In the genomic region with DNA sequence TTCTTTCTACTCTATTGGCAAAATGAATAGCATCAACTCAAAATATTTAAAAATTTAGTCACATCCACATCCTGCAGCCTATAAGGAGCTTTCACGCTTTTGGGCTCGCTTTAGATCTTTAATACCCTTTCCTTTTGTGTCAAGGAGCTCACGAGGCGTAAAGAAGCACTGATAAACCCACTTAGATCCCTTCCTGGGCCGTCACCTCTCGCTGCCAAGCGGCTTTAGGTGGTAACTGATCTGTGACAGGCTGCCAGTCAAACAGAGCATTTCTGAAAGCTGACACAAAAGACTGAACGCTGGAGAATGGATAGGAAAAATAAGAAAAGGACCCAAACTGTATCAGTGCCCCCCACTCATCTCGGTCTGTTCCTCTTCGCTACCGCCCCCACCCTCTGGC, we compare ENCODE assay signal across 9 cellular contexts.
DNase-seq lines count a peak whose midpoint lies in the region; ATAC-seq and TF ChIP-seq lines count a peak whose summit lies in the region.
"Had no signal": no experiment of that assay in that cellular context is flagged by ENCODE, and none has a peak within 500 bp of the region (broad histone marks: within the 10 kb centered on the region; RNA-seq: fewer than 3 reads in every experiment).

No MANE protein-coding gene starts in this region.

- H3K27ac ChIP-seq in cardiac muscle cell (peak overlapping the region; percentile 94), tibial nerve (no peak overlapping the region)

- H3K9me3 ChIP-seq in cardiac muscle cell (ENCODE audit: low read depth) = no peaks in the 10 kb centered on the region
- no peaks in the 10 kb centered on the region for H3K9me3 ChIP-seq in tibial nerve

- peaks cover 3% of the 10 kb centered on the region for H3K27me3 Mint-ChIP-seq in activated CD4-positive, alpha-beta T cell treated with anti-CD3 and anti-CD28 coated beads for 36 hours
- no peaks in the 10 kb centered on the region for H3K27me3 Mint-ChIP-seq in activated CD4-positive, alpha-beta T cell treated with anti-CD3 and anti-CD28 coated beads, Interleukin-2, amount 10 ng/mL, durations not matched to agents 24 days and 14 days

- H3K4me1 Mint-ChIP-seq in activated CD4-positive, alpha-beta T cell treated with anti-CD3 and anti-CD28 coated beads for 36 hours = no peaks in the 10 kb centered on the region
- no peaks in the 10 kb centered on the region for H3K4me1 Mint-ChIP-seq in activated CD4-positive, alpha-beta T cell treated with anti-CD3 and anti-CD28 coated beads, Interleukin-2, amount 10 ng/mL, durations not matched to agents 24 days and 14 days

- H3K36me3 ChIP-seq in cardiac muscle cell = no peaks in the 10 kb centered on the region
- H3K36me3 ChIP-seq in tibial nerve = no peaks in the 10 kb centered on the region

- H3K4me3 Mint-ChIP-seq in activated CD4-positive, alpha-beta T cell treated with anti-CD3 and anti-CD28 coated beads for 36 hours = no peak overlapping the region
- no peak overlapping the region for H3K4me3 Mint-ChIP-seq in activated CD4-positive, alpha-beta T cell treated with anti-CD3 and anti-CD28 coated beads, Interleukin-2, amount 10 ng/mL, durations not matched to agents 24 days and 14 days

- WGBS in tibial nerve, 2 donors = 34 to 39% methylated on average over 11 of the region's 11 CpGs
- WGBS in lower leg skin, 2 donors = 48 to 60% methylated on average over 11 of the region's 11 CpGs

- TF ChIP-seq EP300 in tibial nerve (IDR thresholded peaks at IDR 0.05) = no peak

- POLR2A ChIA-PET in activated CD4-positive, alpha-beta T cell treated with anti-CD3 and anti-CD28 coated beads for 36 hours (lab: Charles Lee) = no interaction called here

- TF ChIP-seq CTCF in cardiac muscle cell (IDR thresholded peaks at IDR 0.05; ENCODE audit: low read depth, low read length) (no peak), tibial nerve (IDR thresholded peaks at IDR 0.05) (no peak), lower leg skin (IDR thresholded peaks at IDR 0.05) (no peak), foreskin fibroblast (IDR thresholded peaks at IDR 0.05; ENCODE audit: low read depth, low read length) (no peak)

- H3K4me1 ChIP-seq in cardiac muscle cell (ENCODE audit: low read depth) (peaks cover 60% of the 10 kb centered on the region), tibial nerve (peaks cover 0 to 13% (median 0%) of the 10 kb centered on the region in 4 donors)

- CTCF ChIA-PET in activated CD4-positive, alpha-beta T cell treated with anti-CD3 and anti-CD28 coated beads for 36 hours (lab: Charles Lee) = no interaction called here

- ATAC-seq in activated CD4-positive, alpha-beta T cell treated with anti-CD3 and anti-CD28 coated beads for 36 hours = peak; percentile 7
- peak; percentile 30 for ATAC-seq in HG03442 (IDR thresholded peaks at IDR 0.05; ENCODE audit: unreplicated experiment)
- ATAC-seq: K562 had no signal

- peak; percentile 4 for DNase-seq in activated CD4-positive, alpha-beta T cell treated with anti-CD3 and anti-CD28 coated beads for 36 hours
- DNase-seq in activated CD4-positive, alpha-beta T cell treated with anti-CD3 and anti-CD28 coated beads, Interleukin-2, amount 10 ng/mL, durations not matched to agents 24 days and 14 days = no peak
- DNase-seq in cardiac muscle cell (ENCODE audit: low read depth in 1 of 2, low spot score in 1 of 2) (peak in 1 of 2 donors; percentile 74), tibial nerve (ENCODE audit: low spot score in 2 of 2) (no peak), lower leg skin (ENCODE audit: low spot score in 2 of 2) (no peak), foreskin fibroblast (no peak), dermis blood vessel endothelial cell (no peak)

- intact Hi-C loops in activated CD4-positive, alpha-beta T cell treated with anti-CD3 and anti-CD28 coated beads for 36 hours (cut with DNase I, micrococcal nuclease) = no loop called here
- intact Hi-C loops in activated CD4-positive, alpha-beta T cell treated with anti-CD3 and anti-CD28 coated beads, Interleukin-2, amount 10 ng/mL, durations not matched to agents 24 days and 14 days (cut with micrococcal nuclease) = no loop called here
- intact Hi-C loops in lower leg skin (cut with DNase I; ENCODE audit: low total_unique reads) = no loop called here

- peak overlapping the region; percentile 8 for H3K4me3 ChIP-seq in cardiac muscle cell
- H3K4me3 ChIP-seq in tibial nerve = peak overlapping the region in 3 of 4 donors; percentile 14 to 38 (median 14)
- H3K4me3 ChIP-seq in lower leg skin (ENCODE audit: low read depth, poor library complexity, severe bottlenecking) = no peak overlapping the region
- no peak overlapping the region for H3K4me3 ChIP-seq in foreskin fibroblast (ENCODE audit: low read depth in 1 of 2, low read length in 2 of 2)
- H3K4me3 ChIP-seq: K562 had no signal

- no peak overlapping the region for H3K27ac Mint-ChIP-seq in activated CD4-positive, alpha-beta T cell treated with anti-CD3 and anti-CD28 coated beads for 36 hours
- no peak overlapping the region for H3K27ac Mint-ChIP-seq in activated CD4-positive, alpha-beta T cell treated with anti-CD3 and anti-CD28 coated beads, Interleukin-2, amount 10 ng/mL, durations not matched to agents 24 days and 14 days

- H3K9me3 Mint-ChIP-seq in activated CD4-positive, alpha-beta T cell treated with anti-CD3 and anti-CD28 coated beads for 36 hours (ENCODE audit: low read depth) = no peaks in the 10 kb centered on the region
- H3K9me3 Mint-ChIP-seq in activated CD4-positive, alpha-beta T cell treated with anti-CD3 and anti-CD28 coated beads, Interleukin-2, amount 10 ng/mL, durations not matched to agents 24 days and 14 days = no peaks in the 10 kb centered on the region

- no peak for TF ChIP-seq POLR2A in tibial nerve (IDR thresholded peaks at IDR 0.05)
- no peak for TF ChIP-seq POLR2A in lower leg skin (IDR thresholded peaks at IDR 0.05)

- H3K36me3 Mint-ChIP-seq in activated CD4-positive, alpha-beta T cell treated with anti-CD3 and anti-CD28 coated beads for 36 hours (ENCODE audit: low read depth) = no peaks in the 10 kb centered on the region
- no peaks in the 10 kb centered on the region for H3K36me3 Mint-ChIP-seq in activated CD4-positive, alpha-beta T cell treated with anti-CD3 and anti-CD28 coated beads, Interleukin-2, amount 10 ng/mL, durations not matched to agents 24 days and 14 days (ENCODE audit: low read depth)

- H3K27me3 ChIP-seq in cardiac muscle cell (no peaks in the 10 kb centered on the region), tibial nerve (no peaks in the 10 kb centered on the region)

Comparison
In these comparisons a context has a peak if more than half of its experiments do, and no peak if none do; other contexts are left out.
1. H3K4me3 ChIP-seq: peak in cardiac muscle cell (single experiment) and tibial nerve (3 of 4); none in lower leg skin (single experiment) and foreskin fibroblast (0 of 2).